ENCODE assay signal across 8 cellular contexts in genomic region chrX:12814434-12814833, GRCh38. TPM values are rescaled to one million over a fixed set of nuclear protein-coding genes. Genes with fewer than 3 reads are reported as not detected.
DNase-seq lines count a peak whose midpoint lies in the region; ATAC-seq and TF ChIP-seq lines count a peak whose summit lies in the region.

No MANE protein-coding gene starts in this region.

- H3K79me2 ChIP-seq in hepatocyte = no peaks in the 10 kb centered on the region

- H3K4me1 ChIP-seq in hepatocyte (ENCODE audit: insufficient read depth) = no peaks in the 10 kb centered on the region

- H3K4me2 ChIP-seq in hepatocyte = no peak overlapping the region

- H3K9me2 ChIP-seq in hepatocyte (replicated peaks; ENCODE audit: insufficient read depth) = no peaks in the 10 kb centered on the region

- H3K27me3 Mint-ChIP-seq in activated naive CD4-positive, alpha-beta T cell treated with anti-CD3 and anti-CD28 coated beads, Interleukin-2, amount 10 ng/mL, durations not matched to agents 7 days and 5 days = no peaks in the 10 kb centered on the region

- ATAC-seq in GM21515 (IDR thresholded peaks at IDR 0.05; ENCODE audit: unreplicated experiment) = peak; percentile 68
- peak; percentile 39 for ATAC-seq in stimulated activated effector memory CD8-positive, alpha-beta T cell treated with anti-CD3 and anti-CD28 coated beads, Interleukin-12 subunit alpha, Interleukin-12 subunit beta, amount 100 ng/mL, for 72 hours

- no peaks in the 10 kb centered on the region for H3K27me3 ChIP-seq in hepatocyte

- TF ChIP-seq CTCF in hepatocyte (IDR thresholded peaks at IDR 0.05; ENCODE audit: poor library complexity) = peak; percentile 62

- whole genome bisulfite sequencing in hepatocyte (ENCODE audit: low lambda C conversion rate, missing lambda C conversion rate) = 35% methylated on average over 4 of the region's 4 CpGs

- no peaks in the 10 kb centered on the region for H4K20me1 ChIP-seq in hepatocyte (ENCODE audit: insufficient read depth, poor library complexity, severe bottlenecking)

- CTCF ChIA-PET in activated naive CD4-positive, alpha-beta T cell treated with anti-CD3 and anti-CD28 coated beads, Interleukin-2, amount 10 ng/mL, durations not matched to agents 7 days and 5 days (lab: Charles Lee) = interaction anchor here (0.8 to 6.9 kb wide), 11 partner anchors 10 to 675 kb away, joined by 3 to 146 read pairs (median 3); no protein-coding TSS in a partner anchor

- no peaks in the 10 kb centered on the region for H3K9me3 Mint-ChIP-seq in activated naive CD4-positive, alpha-beta T cell treated with anti-CD3 and anti-CD28 coated beads, Interleukin-2, amount 10 ng/mL, durations not matched to agents 7 days and 5 days
- no peaks in the 10 kb centered on the region for H3K9me3 Mint-ChIP-seq in stimulated activated effector memory CD8-positive, alpha-beta T cell treated with anti-CD3 and anti-CD28 coated beads, Interleukin-12 subunit alpha, Interleukin-12 subunit beta, amount 100 ng/mL, for 72 hours

- H3K27ac ChIP-seq in hepatocyte = no peak overlapping the region

- H3K36me3 Mint-ChIP-seq in activated naive CD4-positive, alpha-beta T cell treated with anti-CD3 and anti-CD28 coated beads, Interleukin-2, amount 10 ng/mL, durations not matched to agents 7 days and 5 days = peaks cover 20% of the 10 kb centered on the region
- peaks cover 50% of the 10 kb centered on the region for H3K36me3 Mint-ChIP-seq in stimulated activated effector memory CD8-positive, alpha-beta T cell treated with anti-CD3 and anti-CD28 coated beads, Interleukin-12 subunit alpha, Interleukin-12 subunit beta, amount 100 ng/mL, for 72 hours

- peaks cover 20% of the 10 kb centered on the region for H3K4me1 Mint-ChIP-seq in activated naive CD4-positive, alpha-beta T cell treated with anti-CD3 and anti-CD28 coated beads, Interleukin-2, amount 10 ng/mL, durations not matched to agents 7 days and 5 days
- no peaks in the 10 kb centered on the region for H3K4me1 Mint-ChIP-seq in stimulated activated effector memory CD8-positive, alpha-beta T cell treated with anti-CD3 and anti-CD28 coated beads, Interleukin-12 subunit alpha, Interleukin-12 subunit beta, amount 100 ng/mL, for 72 hours

- DNase-seq in NCI-H510A treated with DMSO at 0.1 percent for 48 hours (lab: John Stamatoyannopoulos, UW) (peak; percentile 32), NCI-H510A (lab: John Stamatoyannopoulos, UW) (no peak), NCI-H2227 treated with DMSO at 0.1 percent for 48 hours (lab: John Stamatoyannopoulos, UW) (peak; percentile 35), hepatocyte (ENCODE audit: low spot score) (peak; percentile 54), middle frontal gyrus (ENCODE audit: extremely low spot score, low spot score) (no peak)
- peak; percentile 69 for DNase-seq in activated naive CD4-positive, alpha-beta T cell treated with anti-CD3 and anti-CD28 coated beads, Interleukin-2, amount 10 ng/mL, durations not matched to agents 7 days and 5 days
- DNase-seq in stimulated activated effector memory CD8-positive, alpha-beta T cell treated with anti-CD3 and anti-CD28 coated beads, Interleukin-12 subunit alpha, Interleukin-12 subunit beta, amount 100 ng/mL, for 72 hours (ENCODE audit: low spot score in 2 of 2) = no peak

- H3K4me3 Mint-ChIP-seq in activated naive CD4-positive, alpha-beta T cell treated with anti-CD3 and anti-CD28 coated beads, Interleukin-2, amount 10 ng/mL, durations not matched to agents 7 days and 5 days = no peak overlapping the region
- no peak overlapping the region for H3K4me3 Mint-ChIP-seq in stimulated activated effector memory CD8-positive, alpha-beta T cell treated with anti-CD3 and anti-CD28 coated beads, Interleukin-12 subunit alpha, Interleukin-12 subunit beta, amount 100 ng/mL, for 72 hours

- H3K9me3 ChIP-seq in hepatocyte (ENCODE audit: low read depth) = no peaks in the 10 kb centered on the region

- no peak overlapping the region for H3K4me3 ChIP-seq in hepatocyte

- H3K27ac Mint-ChIP-seq in activated naive CD4-positive, alpha-beta T cell treated with anti-CD3 and anti-CD28 coated beads, Interleukin-2, amount 10 ng/mL, durations not matched to agents 7 days and 5 days = no peak overlapping the region
- H3K27ac Mint-ChIP-seq in stimulated activated effector memory CD8-positive, alpha-beta T cell treated with anti-CD3 and anti-CD28 coated beads, Interleukin-12 subunit alpha, Interleukin-12 subunit beta, amount 100 ng/mL, for 72 hours = no peak overlapping the region

- H3K36me3 ChIP-seq in hepatocyte (replicated peaks; ENCODE audit: insufficient read depth, low read depth) = no peaks in the 10 kb centered on the region

- H2AFZ ChIP-seq in hepatocyte = no peak overlapping the region

RNA-seq across cellular contexts. Expression of gene PRPS2, which starts 23.2 kb away (rescaled TPM):
- total RNA-seq in hepatocyte = 52.9 and 60.8 TPM in 2 replicates
- polyA plus RNA-seq in hepatocyte = 58.2 and 64.1 TPM in 2 replicates

RNA-seq across cellular contexts. Expression of gene TLR7, which starts 52.4 kb away (rescaled TPM):
- total RNA-seq in hepatocyte = 0.52 and 0.60 TPM in 2 replicates
- polyA plus RNA-seq in hepatocyte = 0.78 TPM in 1 of 2 replicates, not detected in the other

Comparison
In these comparisons a context has a peak if more than half of its experiments do, and no peak if none do; other contexts are left out.
1. DNase-seq: peak in NCI-H510A treated with DMSO at 0.1 percent for 48 hours (single experiment), NCI-H2227 treated with DMSO at 0.1 percent for 48 hours (single experiment), activated naive CD4-positive, alpha-beta T cell treated with anti-CD3 and anti-CD28 coated beads, Interleukin-2, amount 10 ng/mL, durations not matched to agents 7 days and 5 days (single experiment) and hepatocyte (single experiment); none in NCI-H510A (single experiment), stimulated activated effector memory CD8-positive, alpha-beta T cell treated with anti-CD3 and anti-CD28 coated beads, Interleukin-12 subunit alpha, Interleukin-12 subunit beta, amount 100 ng/mL, for 72 hours (0 of 2) and middle frontal gyrus (single experiment).